2 cellular contexts compared by ENCODE assay signal in genomic region chr10:5271526-5271925, GRCh38.
TF ChIP-seq lines count a peak whose summit lies in the region.

No MANE protein-coding gene starts in this region.

TF ChIP-seq in A549, 52 proteins besides CTCF, POLR2A, EP300 and RAD21 (continued from another document):
- TF ChIP-seq NFE2L2 (conservative IDR thresholded peaks at IDR 0.05; ENCODE audit: low read length) (no peak), KDM1A (IDR thresholded peaks at IDR 0.05; ENCODE audit: low read depth) (no peak), TFCP2L1 (CRISPR knock-in tag; IDR thresholded peaks at IDR 0.05) (no peak)
TF ChIP-seq in A549: peak in this region for 0.

TF ChIP-seq in GM23338, 12 proteins besides CTCF, POLR2A, EP300 and RAD21 (continued from another document):
- TF ChIP-seq ZNF462 (CRISPR knock-in tag; IDR thresholded peaks at IDR 0.05), result no peak
- no peak for TF ChIP-seq EZH2phosphoT487 (IDR thresholded peaks at IDR 0.05; ENCODE audit: unreplicated experiment)
- no peak for TF ChIP-seq REST (IDR thresholded peaks at IDR 0.05; ENCODE audit: unreplicated experiment)
